ENCODE assay signal across 22 cellular contexts in the genomic region with DNA sequence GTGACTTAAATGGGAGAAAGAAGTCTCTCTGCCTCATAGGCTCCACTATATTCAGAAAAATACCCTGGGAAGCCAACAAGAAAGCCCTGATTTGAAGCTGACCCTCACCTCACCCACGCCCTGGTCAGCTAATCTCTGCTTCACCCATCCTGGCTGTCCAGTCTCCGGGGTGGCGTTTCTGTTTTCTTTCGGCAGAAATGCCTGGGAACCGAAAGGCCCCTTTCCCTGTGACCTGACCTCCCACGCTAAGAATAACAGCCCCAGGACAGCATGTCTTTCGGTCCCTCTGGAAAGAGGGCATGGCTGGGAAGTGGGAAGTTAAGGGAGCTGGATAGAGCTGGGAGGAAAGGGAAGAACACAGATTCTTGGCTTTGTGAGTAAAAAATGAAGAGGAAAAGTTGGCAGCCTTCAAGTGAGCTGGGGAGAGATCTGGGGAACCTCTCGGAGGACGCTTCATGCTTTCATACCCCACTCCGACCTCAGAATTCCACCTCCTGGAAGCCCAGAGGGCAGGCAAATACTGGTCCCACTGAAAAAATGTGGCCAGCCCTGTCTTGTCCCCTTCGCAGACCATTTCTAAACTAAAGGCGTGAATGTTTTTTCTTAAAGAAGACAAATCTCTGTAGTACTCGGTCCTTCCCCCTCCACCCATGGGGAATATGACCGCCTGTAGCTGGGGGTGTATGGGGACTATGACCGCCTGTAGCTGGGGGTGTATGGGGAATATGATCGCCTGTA.
A peak's percentile ranks its signal among the peaks of the same experiment; 100 is the strongest.
DNase-seq lines count a peak whose midpoint lies in the region; ATAC-seq and TF ChIP-seq lines count a peak whose summit lies in the region.
"Had no signal": no experiment of that assay in that cellular context is flagged by ENCODE, and none has a peak within 500 bp of the region (broad histone marks: within the 10 kb centered on the region; RNA-seq: fewer than 3 reads in every experiment).

No MANE protein-coding gene starts in this region.

- peak overlapping the region; percentile 16 for H2BK12ac ChIP-seq in trophoblast cell (ENCODE audit: low read length)

- H3K36me3 ChIP-seq in trophoblast cell (ENCODE audit: control insufficient read depth in 1 of 2, insufficient read depth in 2 of 2, low read length in 2 of 2) (peaks cover 0 to 6% of the 10 kb centered on the region in 2 experiments), upper lobe of right lung (no peaks in the 10 kb centered on the region)

- peaks cover 9% of the 10 kb centered on the region for H3K9me3 ChIP-seq in trophoblast cell (ENCODE audit: insufficient read depth, low read depth, low read length)
- no peaks in the 10 kb centered on the region for H3K9me3 ChIP-seq in upper lobe of right lung
- H3K9me3 ChIP-seq in CD4-positive, alpha-beta T cell (ENCODE audit: control insufficient read depth, low read length): no peaks in the 10 kb centered on the region

- peak overlapping the region; percentile 24 for H3K27ac ChIP-seq in trophoblast cell (ENCODE audit: low read depth, low read length)
- peak overlapping the region; percentile 32 for H3K27ac ChIP-seq in upper lobe of right lung
- H3K27ac ChIP-seq in CD4-positive, alpha-beta T cell (ENCODE audit: low read depth, low read length): no peak overlapping the region

- peak overlapping the region; percentile 31 for H3K18ac ChIP-seq in trophoblast cell (ENCODE audit: low read length)

- H3K27ac Mint-ChIP-seq in chondrocyte (ENCODE audit: unreplicated experiment): peak overlapping the region; percentile 86
- H3K27ac Mint-ChIP-seq in activated T-helper 1 cell treated with anti-CD3 and anti-CD28 coated beads, Interleukin-12 subunit alpha, Interleukin-12 subunit beta, Interleukin-2, Interleukin-4 antibody, amounts not matched to agents 30 ng/mL and 10 ng/mL and 1 ng/mL, durations not matched to agents 14 hours and 24 hours and 36 hours: no peak overlapping the region
- H3K27ac Mint-ChIP-seq in CD4-positive, alpha-beta T cell: no peak overlapping the region
- H3K27ac Mint-ChIP-seq: activated naive CD8-positive, alpha-beta T cell treated with anti-CD3 and anti-CD28 coated beads for 36 hours; brain; dendritic cell treated with granulocyte-macrophage colony-stimulating factor and Interleukin-4, amounts not matched to agents 40 ng/mL and 50 ng/mL, for 4 days; WTC11 had no signal

- H4K91ac ChIP-seq in trophoblast cell (ENCODE audit: low read depth, low read length): peak overlapping the region; percentile 52

- H3K27me3 Mint-ChIP-seq in chondrocyte (ENCODE audit: low read depth): no peaks in the 10 kb centered on the region
- H3K27me3 Mint-ChIP-seq in activated T-helper 1 cell treated with anti-CD3 and anti-CD28 coated beads, Interleukin-12 subunit alpha, Interleukin-12 subunit beta, Interleukin-2, Interleukin-4 antibody, amounts not matched to agents 30 ng/mL and 10 ng/mL and 1 ng/mL, durations not matched to agents 14 hours and 24 hours and 36 hours (ENCODE audit: insufficient read depth): peaks cover 22% of the 10 kb centered on the region
- H3K27me3 Mint-ChIP-seq in CD4-positive, alpha-beta T cell: peaks cover 31% of the 10 kb centered on the region
- H3K27me3 Mint-ChIP-seq: brain had no signal

- peaks cover 28% of the 10 kb centered on the region for H3K36me3 Mint-ChIP-seq in chondrocyte (ENCODE audit: low read depth)
- H3K36me3 Mint-ChIP-seq in activated T-helper 1 cell treated with anti-CD3 and anti-CD28 coated beads, Interleukin-12 subunit alpha, Interleukin-12 subunit beta, Interleukin-2, Interleukin-4 antibody, amounts not matched to agents 30 ng/mL and 10 ng/mL and 1 ng/mL, durations not matched to agents 14 hours and 24 hours and 36 hours (ENCODE audit: low read depth): no peaks in the 10 kb centered on the region
- H3K36me3 Mint-ChIP-seq in CD4-positive, alpha-beta T cell (ENCODE audit: low read depth): no peaks in the 10 kb centered on the region
- H3K36me3 Mint-ChIP-seq: activated naive CD8-positive, alpha-beta T cell treated with anti-CD3 and anti-CD28 coated beads for 36 hours; CD14-positive monocyte; WTC11 had no signal

- no peak overlapping the region for H4K12ac ChIP-seq in trophoblast cell (ENCODE audit: low read depth, low read length)

- no peak overlapping the region for H2AK5ac ChIP-seq in trophoblast cell (ENCODE audit: low read length)

- H3K27me3 ChIP-seq in trophoblast cell (ENCODE audit: insufficient read depth, low read length) (no peaks in the 10 kb centered on the region), upper lobe of right lung (no peaks in the 10 kb centered on the region)
- H3K27me3 ChIP-seq in CD4-positive, alpha-beta T cell (ENCODE audit: control insufficient read depth, insufficient read depth, low read length): peaks cover 16% of the 10 kb centered on the region

- H3K79me2 ChIP-seq in trophoblast cell (ENCODE audit: control insufficient read depth, insufficient read depth, low read length, poor library complexity): peaks cover 3% of the 10 kb centered on the region

- no peak overlapping the region for H4K8ac ChIP-seq in trophoblast cell (ENCODE audit: low read depth, low read length)

- H3K4me2 ChIP-seq in trophoblast cell (ENCODE audit: low read length): peak overlapping the region; percentile 1

- no peak overlapping the region for H3K4ac ChIP-seq in trophoblast cell (ENCODE audit: low read depth, low read length)

- no peak for TF ChIP-seq CTCF in chondrocyte (IDR thresholded peaks at IDR 0.05)
- no peak for TF ChIP-seq CTCF in upper lobe of right lung (IDR thresholded peaks at IDR 0.05)
- TF ChIP-seq CTCF in CD4-positive, alpha-beta T cell (IDR thresholded peaks at IDR 0.05): no peak

- H2BK120ac ChIP-seq in trophoblast cell (ENCODE audit: insufficient read depth, low read length, poor library complexity): peak overlapping the region; percentile 47

- H3K4me3 Mint-ChIP-seq in chondrocyte (ENCODE audit: unreplicated experiment): no peak overlapping the region
- H3K4me3 Mint-ChIP-seq in activated T-helper 1 cell treated with anti-CD3 and anti-CD28 coated beads, Interleukin-12 subunit alpha, Interleukin-12 subunit beta, Interleukin-2, Interleukin-4 antibody, amounts not matched to agents 30 ng/mL and 10 ng/mL and 1 ng/mL, durations not matched to agents 14 hours and 24 hours and 36 hours: no peak overlapping the region
- H3K4me3 Mint-ChIP-seq in CD4-positive, alpha-beta T cell: no peak overlapping the region
- H3K4me3 Mint-ChIP-seq: activated naive CD8-positive, alpha-beta T cell treated with anti-CD3 and anti-CD28 coated beads for 36 hours; brain; CD14-positive monocyte; dendritic cell treated with granulocyte-macrophage colony-stimulating factor and Interleukin-4, amounts not matched to agents 40 ng/mL and 50 ng/mL, for 4 days; stimulated activated naive CD8-positive, alpha-beta T cell treated with anti-CD3 and anti-CD28 coated beads, Interleukin-15, amount 100 ng/mL, for 72 hours; WTC11 had no signal

- peaks cover 29 to 38% of the 10 kb centered on the region in 2 experiments for H3K4me1 ChIP-seq in trophoblast cell (ENCODE audit: control insufficient read depth in 1 of 2, insufficient read depth in 2 of 2, low read length in 2 of 2)
- H3K4me1 ChIP-seq in upper lobe of right lung: no peaks in the 10 kb centered on the region

- H3K9me3 Mint-ChIP-seq in chondrocyte (ENCODE audit: low read depth): peaks cover 4% of the 10 kb centered on the region
- H3K9me3 Mint-ChIP-seq in activated T-helper 1 cell treated with anti-CD3 and anti-CD28 coated beads, Interleukin-12 subunit alpha, Interleukin-12 subunit beta, Interleukin-2, Interleukin-4 antibody, amounts not matched to agents 30 ng/mL and 10 ng/mL and 1 ng/mL, durations not matched to agents 14 hours and 24 hours and 36 hours: no peaks in the 10 kb centered on the region
- no peaks in the 10 kb centered on the region for H3K9me3 Mint-ChIP-seq in CD4-positive, alpha-beta T cell
- H3K9me3 Mint-ChIP-seq: activated naive CD8-positive, alpha-beta T cell treated with anti-CD3 and anti-CD28 coated beads for 36 hours; dendritic cell treated with granulocyte-macrophage colony-stimulating factor and Interleukin-4, amounts not matched to agents 40 ng/mL and 50 ng/mL, for 4 days; stimulated activated naive CD8-positive, alpha-beta T cell treated with anti-CD3 and anti-CD28 coated beads, Interleukin-15, amount 100 ng/mL, for 72 hours had no signal

- no peak overlapping the region for H3K9ac ChIP-seq in trophoblast cell (ENCODE audit: low read length)

- H2AFZ ChIP-seq in trophoblast cell (ENCODE audit: insufficient read depth, low read length, poor library complexity): no peak overlapping the region

- H3K14ac ChIP-seq in trophoblast cell (ENCODE audit: low read length): peak overlapping the region; percentile 32

- DNase-seq in chondrocyte (ENCODE audit: low spot score) (no peak), left ventricle myocardium superior (no peak), trophoblast cell (peak; percentile 26 to 60), upper lobe of right lung (no peak)
- DNase-seq in activated T-helper 1 cell treated with anti-CD3 and anti-CD28 coated beads, Interleukin-12 subunit alpha, Interleukin-12 subunit beta, Interleukin-2, Interleukin-4 antibody, amounts not matched to agents 30 ng/mL and 10 ng/mL and 1 ng/mL, durations not matched to agents 14 hours and 24 hours and 36 hours (ENCODE audit: low spot score): no peak
- DNase-seq in CD4-positive, alpha-beta T cell: no peak
- DNase-seq: activated CD8-positive, alpha-beta memory T cell treated with anti-CD3 and anti-CD28 coated beads, Interleukin-2, amount 50 U/mL, for 48 hours; activated naive CD8-positive, alpha-beta T cell treated with anti-CD3 and anti-CD28 coated beads for 36 hours; H7; KBM-7; MM.1S; NCI-H146; NCI-H2171; nucleus accumbens; retina; stimulated activated naive CD8-positive, alpha-beta T cell treated with anti-CD3 and anti-CD28 coated beads, Interleukin-15, amount 100 ng/mL, for 72 hours; T-helper 9 cell had no signal

- H3K79me1 ChIP-seq in trophoblast cell (ENCODE audit: low read length): peaks cover 14% of the 10 kb centered on the region

- CTCF ChIA-PET in CD4-positive, alpha-beta T cell (lab: Charles Lee): no interaction called here

- H3K4me3 ChIP-seq in trophoblast cell (ENCODE audit: low read depth, low read length) (no peak overlapping the region), upper lobe of right lung (no peak overlapping the region)

- H3K23ac ChIP-seq in trophoblast cell (ENCODE audit: low read length): no peak overlapping the region

- H3K4me1 Mint-ChIP-seq in chondrocyte (ENCODE audit: low read depth): peaks cover 32% of the 10 kb centered on the region
- H3K4me1 Mint-ChIP-seq in activated T-helper 1 cell treated with anti-CD3 and anti-CD28 coated beads, Interleukin-12 subunit alpha, Interleukin-12 subunit beta, Interleukin-2, Interleukin-4 antibody, amounts not matched to agents 30 ng/mL and 10 ng/mL and 1 ng/mL, durations not matched to agents 14 hours and 24 hours and 36 hours (ENCODE audit: low read depth): peaks cover 10% of the 10 kb centered on the region
- no peaks in the 10 kb centered on the region for H3K4me1 Mint-ChIP-seq in CD4-positive, alpha-beta T cell (ENCODE audit: low read depth)

- no CpG with 5 or more reads among the region's 16 CpGs for WGBS in trophoblast cell (ENCODE audit: extremely low coverage, insufficient coverage, insufficient read length)

- intact Hi-C loops in left ventricle myocardium superior (cut with micrococcal nuclease): no loop called here
- intact Hi-C loops in upper lobe of right lung (cut with DNase I): no loop called here
- intact Hi-C loops in activated T-helper 1 cell treated with anti-CD3 and anti-CD28 coated beads, Interleukin-12 subunit alpha, Interleukin-12 subunit beta, Interleukin-2, Interleukin-4 antibody, amounts not matched to agents 30 ng/mL and 10 ng/mL and 1 ng/mL, durations not matched to agents 14 hours and 24 hours and 36 hours (cut with micrococcal nuclease): no loop called here
- intact Hi-C loops in CD4-positive, alpha-beta T cell (cut with DNase I, micrococcal nuclease): no loop called here

- ATAC-seq in left ventricle myocardium superior (peak; percentile 58), upper lobe of right lung (no peak), HG03439 (IDR thresholded peaks at IDR 0.05; ENCODE audit: unreplicated experiment) (no peak)
- no peak for ATAC-seq in CD4-positive, alpha-beta T cell (ENCODE audit: poor library complexity)
- ATAC-seq: stimulated activated naive CD8-positive, alpha-beta T cell treated with anti-CD3 and anti-CD28 coated beads, Interleukin-15, amount 100 ng/mL, for 72 hours; WTC11 had no signal

- peak overlapping the region; percentile 36 for H2BK5ac ChIP-seq in trophoblast cell (ENCODE audit: low read depth, low read length, poor library complexity)

- POLR2A ChIA-PET in CD4-positive, alpha-beta T cell (lab: Charles Lee): no interaction called here

Comparison
In these comparisons a context has a peak if more than half of its experiments do, and no peak if none do; other contexts are left out.
1. DNase-seq: peak in trophoblast cell (2 of 2); none in chondrocyte (single experiment), left ventricle myocardium superior (single experiment), upper lobe of right lung (single experiment), activated T-helper 1 cell treated with anti-CD3 and anti-CD28 coated beads, Interleukin-12 subunit alpha, Interleukin-12 subunit beta, Interleukin-2, Interleukin-4 antibody, amounts not matched to agents 30 ng/mL and 10 ng/mL and 1 ng/mL, durations not matched to agents 14 hours and 24 hours and 36 hours (single experiment) and CD4-positive, alpha-beta T cell (0 of 10).